Comparison of ENCODE assay signal across 11 cellular contexts in genomic region chr22:19621372-19622060, GRCh38.
A peak's percentile ranks its signal among the peaks of the same experiment; 100 is the strongest.
DNase-seq lines count a peak whose midpoint lies in the region; ATAC-seq, FAIRE-seq and TF ChIP-seq lines count a peak whose summit lies in the region.
"Had no signal": no experiment of that assay in that cellular context is flagged by ENCODE, and none has a peak within 500 bp of the region (broad histone marks: within the 10 kb centered on the region; RNA-seq: fewer than 3 reads in every experiment).

No MANE protein-coding gene starts in this region.

- peaks cover 3% of the 10 kb centered on the region for H3K23me2 ChIP-seq in H9 (ENCODE audit: insufficient read length, low read depth, low read length, poor library complexity, severe bottlenecking)

- H4K8ac ChIP-seq in H9 (replicated peaks; ENCODE audit: insufficient read length, low read depth, low read length): no peak overlapping the region

- H3K9me3 Mint-ChIP-seq in H9: no peaks in the 10 kb centered on the region; a peak in 1 of 5 replicates
- no peaks in the 10 kb centered on the region for H3K9me3 Mint-ChIP-seq in WTC11

- no peak overlapping the region for H4K91ac ChIP-seq in H9 (ENCODE audit: insufficient read length, low read depth, low read length)

- H3T11ph ChIP-seq in H9 (ENCODE audit: low read length): no peak overlapping the region

- no peaks in the 10 kb centered on the region for H3K79me1 ChIP-seq in H9 (ENCODE audit: insufficient read depth, low read depth, low read length, poor library complexity, severe bottlenecking)

- H3K27me3 Mint-ChIP-seq in H9 (ENCODE audit: low read depth): peaks cover 3% of the 10 kb centered on the region; the same call in 1 of the 2 replicates
- H3K27me3 Mint-ChIP-seq in WTC11 (ENCODE audit: low read depth): no peaks in the 10 kb centered on the region; the same call in 1 of the 2 replicates

- H3K36me3 ChIP-seq in keratinocyte (ENCODE audit: control insufficient read depth in 2 of 2, extremely low read depth in 1 of 2, insufficient read depth in 2 of 2, low read length in 2 of 2) (no peaks in the 10 kb centered on the region), spleen (no peaks in the 10 kb centered on the region), prostate gland (no peaks in the 10 kb centered on the region)
- H3K36me3 ChIP-seq: BE2C, ovary had no signal

- H3K4me1 Mint-ChIP-seq in H9: peaks cover 62 to 71% of the 10 kb centered on the region in 2 experiments
- peaks cover 61% of the 10 kb centered on the region for H3K4me1 Mint-ChIP-seq in WTC11

- no peak overlapping the region for H2BK12ac ChIP-seq in H9 (ENCODE audit: insufficient read length, low read depth, low read length)

- DNase-seq in H9: no peak
- no peak for DNase-seq in WTC11 (ENCODE audit: low spot score)
- DNase-seq in keratinocyte (ENCODE audit: low read depth, low spot score): no peak
- no peak for DNase-seq in spleen
- no peak for DNase-seq in prostate gland (ENCODE audit: low spot score)
- no peak for DNase-seq in activated CD4-positive, alpha-beta T cell treated with anti-CD3 and anti-CD28 coated beads, Interleukin-2, amount 50 U/mL, for 48 hours
- no peak for DNase-seq in activated gamma-delta T cell (lab: John Stamatoyannopoulos, UW)
- DNase-seq: BE2C; NK-92 treated with Interleukin-12 subunit alpha and Interleukin-12 subunit beta, amount 100 ng/mL, for 24 hours; ovary had no signal

- peaks cover 0 to 2% (median 0%) of the 10 kb centered on the region in 3 experiments; a peak in 1 of 7 replicates for H3K36me3 Mint-ChIP-seq in H9 (ENCODE audit: insufficient read depth in 1 of 3, low read depth in 3 of 3)
- H3K36me3 Mint-ChIP-seq in WTC11: no peaks in the 10 kb centered on the region

- no CpG with 5 or more reads among the region's 18 CpGs for WGBS in H9 (ENCODE audit: extremely low coverage, insufficient read length, low lambda C conversion rate)
- WGBS in spleen, 5 donors: 53 to 76% (median 65%) methylated on average over 18 of the region's 18 CpGs
- 46% methylated on average over 18 of the region's 18 CpGs for WGBS in prostate gland

- H2BK15ac ChIP-seq in H9 (ENCODE audit: low read depth, low read length): no peak overlapping the region

- H3K4me3 ChIP-seq in keratinocyte (ENCODE audit: control insufficient read depth in 2 of 3, extremely low read depth in 1 of 3, insufficient read depth in 2 of 3, low read depth in 1 of 3, low read length in 3 of 3): no peak overlapping the region
- peak overlapping the region in 1 of 8 donors; percentile 45 for H3K4me3 ChIP-seq in spleen
- H3K4me3 ChIP-seq in prostate gland: no peak overlapping the region
- H3K4me3 ChIP-seq: ovary had no signal

- dilution Hi-C loops in keratinocyte (cut with MboI; ENCODE audit: extremely low pct_ligation_motif_present, low sequenced_read_pairs): no loop called here

- no peak for TF ChIP-seq POLR2A in spleen (IDR thresholded peaks at IDR 0.05)
- no peak for TF ChIP-seq POLR2A in prostate gland (IDR thresholded peaks at IDR 0.05)

- H2AFZ ChIP-seq in H9 (ENCODE audit: low read length) (no peak overlapping the region), keratinocyte (ENCODE audit: control insufficient read depth, low read length) (no peak overlapping the region)

- H3K18ac ChIP-seq in H9 (ENCODE audit: insufficient read length, low read depth, low read length): peak overlapping the region; percentile 12

- H4K20me1 ChIP-seq in H9 (ENCODE audit: control insufficient read depth, insufficient read depth, insufficient read length) (no peaks in the 10 kb centered on the region), keratinocyte (ENCODE audit: control insufficient read depth, extremely low read depth, insufficient read depth, low read length) (no peaks in the 10 kb centered on the region)

- no peak overlapping the region for H3K4me2 ChIP-seq in H9 (ENCODE audit: insufficient read depth, insufficient read length, low read length)
- peak overlapping the region; percentile 27 for H3K4me2 ChIP-seq in keratinocyte (ENCODE audit: control insufficient read depth, extremely low read depth, insufficient read depth, low read depth, low read length)

- H3K27me3 ChIP-seq in H9 (ENCODE audit: insufficient read depth, low read length) (no peaks in the 10 kb centered on the region; the same call in 1 of the 2 replicates), keratinocyte (ENCODE audit: control insufficient read depth, extremely low read depth, insufficient read depth, low read length) (peaks cover 7% of the 10 kb centered on the region), spleen (replicated peaks in 1 of 7) (peaks cover 0 to 8% (median 0%) of the 10 kb centered on the region in 7 donors), prostate gland (replicated peaks; ENCODE audit: insufficient read depth) (no peaks in the 10 kb centered on the region)
- H3K27me3 ChIP-seq: BE2C, ovary had no signal

- H3K4me3 Mint-ChIP-seq in H9 (peak overlapping the region in 1 of 2 experiments; percentile 37; a peak in 3 of 5 replicates), WTC11 (no peak overlapping the region)

- H3K9me3 ChIP-seq in H9 (ENCODE audit: control insufficient read depth, low read depth, low read length) (no peaks in the 10 kb centered on the region), keratinocyte (ENCODE audit: control insufficient read depth, low read depth, low read length) (no peaks in the 10 kb centered on the region), spleen (no peaks in the 10 kb centered on the region), prostate gland (no peaks in the 10 kb centered on the region)
- H3K9me3 ChIP-seq: BE2C, ovary had no signal

- H3K4me1 ChIP-seq in H9 (ENCODE audit: insufficient read depth, low read length) (peaks cover 13% of the 10 kb centered on the region; the same call in 1 of the 2 replicates), keratinocyte (ENCODE audit: control insufficient read depth, extremely low read depth, insufficient read depth, low read length) (peaks cover 2% of the 10 kb centered on the region), spleen (peaks cover 14 to 42% (median 35%) of the 10 kb centered on the region in 6 donors), prostate gland (replicated peaks) (no peaks in the 10 kb centered on the region)

- no peak overlapping the region for H3K4ac ChIP-seq in H9 (ENCODE audit: low read depth, low read length)

- no peak overlapping the region for H3K23ac ChIP-seq in H9 (ENCODE audit: insufficient read length, low read depth, low read length)

- H2AK5ac ChIP-seq in H9 (ENCODE audit: insufficient read length, low read length): no peak overlapping the region

- TF ChIP-seq CTCF in H9 (conservative IDR thresholded peaks at IDR 0.05): no peak
- TF ChIP-seq CTCF in WTC11 (IDR thresholded peaks at IDR 0.05): no peak
- no peak for TF ChIP-seq CTCF in keratinocyte (optimal IDR thresholded peaks at IDR 0.05 in 1 of 3, IDR thresholded peaks at IDR 0.05 in 1 of 3, conservative IDR thresholded peaks at IDR 0.05 in 1 of 3; ENCODE audit: extremely low read depth in 1 of 3, insufficient read depth in 2 of 3, low read length in 3 of 3)
- no peak for TF ChIP-seq CTCF in spleen (IDR thresholded peaks at IDR 0.05 in 8 of 11, conservative IDR thresholded peaks at IDR 0.05 in 3 of 11)
- TF ChIP-seq CTCF in prostate gland (IDR thresholded peaks at IDR 0.05): no peak

- no peak overlapping the region for H2BK20ac ChIP-seq in H9 (ENCODE audit: low read depth, low read length, poor library complexity, severe bottlenecking)

- CTCF ChIA-PET in WTC11 (lab: Charles Lee): interaction anchor here (1.8 to 5.4 kb wide), 3 partner anchors 8 to 58 kb away, joined by 6 to 23 read pairs (median 22); no protein-coding TSS in a partner anchor

- intact Hi-C loops in spleen (cut with DNase I; ENCODE audit: low total_unique reads): loop anchor here (10.0 kb wide), 1 partner anchor 127 kb away; no protein-coding TSS in a partner anchor
- intact Hi-C loops in prostate gland (cut with DNase I): loop anchor here (10.0 kb wide), 1 partner anchor 127 kb away; no protein-coding TSS in a partner anchor

- H2BK5ac ChIP-seq in H9 (ENCODE audit: insufficient read length, low read length): no peak overlapping the region

- H3K9ac ChIP-seq in H9 (ENCODE audit: extremely low read depth, insufficient read length, low read length): no peak overlapping the region
- no peak overlapping the region for H3K9ac ChIP-seq in keratinocyte (ENCODE audit: control insufficient read depth, extremely low read depth, insufficient read depth, low read length)

- peak overlapping the region; percentile 93 for H3K27ac Mint-ChIP-seq in H9
- H3K27ac Mint-ChIP-seq in WTC11: peak overlapping the region; percentile 89

- no peaks in the 10 kb centered on the region for H3K9me1 ChIP-seq in keratinocyte (ENCODE audit: control insufficient read depth, extremely low read depth, insufficient read depth, low read length)

- no peak overlapping the region for H4K5ac ChIP-seq in H9 (ENCODE audit: insufficient read length, low read depth, low read length)

- ATAC-seq in WTC11: peak; percentile 74
- no peak for ATAC-seq in HG03025 (IDR thresholded peaks at IDR 0.05; ENCODE audit: low FRiP score, unreplicated experiment)

- H3K79me2 ChIP-seq in H9 (ENCODE audit: insufficient read depth, low read length) (no peaks in the 10 kb centered on the region), keratinocyte (ENCODE audit: control insufficient read depth, insufficient read depth, low read length) (no peaks in the 10 kb centered on the region)

- no peak overlapping the region for H2BK120ac ChIP-seq in H9 (ENCODE audit: low read depth, low read length, poor library complexity, severe bottlenecking)

- POLR2A ChIA-PET in WTC11 (lab: Charles Lee): no interaction called here

- H3K27ac ChIP-seq in H9 (ENCODE audit: insufficient read length, low read depth, low read length) (no peak overlapping the region), keratinocyte (ENCODE audit: control insufficient read depth, insufficient read depth, low read length) (no peak overlapping the region), spleen (peak overlapping the region in 7 of 8 donors; percentile 5 to 66 (median 48)), prostate gland (peak overlapping the region in 1 of 2 donors; percentile 18)
- H3K27ac ChIP-seq: ovary had no signal

- no peak for FAIRE-seq in keratinocyte (lab: Jason Lieb, UNC)

- H3K56ac ChIP-seq in H9 (ENCODE audit: insufficient read length, low read depth, low read length): no peak overlapping the region

- H3K14ac ChIP-seq in H9 (ENCODE audit: insufficient read depth, low read length): no peak overlapping the region

Comparison
In these comparisons a context has a peak if more than half of its experiments do, and no peak if none do; other contexts are left out.
1. H3K27ac ChIP-seq: peak in spleen (7 of 8); none in H9 (single experiment) and keratinocyte (single experiment).